In genomic region chr5:177023247-177023703, GRCh38 we compare ENCODE assay signal across 7 cellular contexts. TPM values are rescaled to one million over a fixed set of nuclear protein-coding genes. Genes with fewer than 3 reads are reported as not detected.
A peak's percentile ranks its signal among the peaks of the same experiment; 100 is the strongest.
DNase-seq lines count a peak whose midpoint lies in the region; ATAC-seq, FAIRE-seq and TF ChIP-seq lines count a peak whose summit lies in the region.

No MANE protein-coding gene starts in this region.

- no peak overlapping the region for H2AFZ ChIP-seq in H1 (ENCODE audit: low read length)

- FAIRE-seq in GM12892 (lab: Jason Lieb, UNC), result no peak
- no peak for FAIRE-seq in H1 (lab: Jason Lieb, UNC)
- no peak for FAIRE-seq in RCC 7860 (lab: Jason Lieb, UNC)

- no peak overlapping the region for H4K91ac ChIP-seq in H1 (replicated peaks; ENCODE audit: insufficient read length, low read length)

- H2BK120ac ChIP-seq in H1 (replicated peaks; ENCODE audit: low read depth, low read length), result no peak overlapping the region

- no peak for TF ChIP-seq EP300 in H1 (IDR thresholded peaks at IDR 0.05; ENCODE audit: borderline replicate concordance in 1 of 2, low read depth in 2 of 2, low read length in 2 of 2)

- CTCF ChIA-PET in H1 (lab: Charles Lee; ENCODE audit: partially characterized antibody), result interaction anchor here (0.6 to 3.4 kb wide), 11 partner anchors 10 to 148 kb away, joined by 3 to 17 read pairs (median 4); no protein-coding TSS in a partner anchor

- no peak for TF ChIP-seq POLR2A in GM12892 (IDR thresholded peaks at IDR 0.05; ENCODE audit: low read depth, low read length)
- TF ChIP-seq POLR2A in H1 (IDR thresholded peaks at IDR 0.05; ENCODE audit: control extremely low read depth in 1 of 2, low read depth in 2 of 2, low read length in 2 of 2), result no peak

- H3K4me3 ChIP-seq in H1 (ENCODE audit: extremely low read depth in 1 of 4, insufficient read depth in 2 of 4, low read depth in 3 of 4, low read length in 4 of 4) (peak overlapping the region; percentile 49 to 75 (median 74)), muscle layer of colon (ENCODE audit: low read depth in 1 of 2, low read length in 2 of 2) (peak overlapping the region; percentile 75 to 98)

- WGBS in H1 (ENCODE audit: extremely low coverage in 1 of 2, insufficient coverage in 1 of 2, insufficient read length in 1 of 2, insufficient replicate concordance in 2 of 2, low coverage in 1 of 2, low lambda C conversion rate in 2 of 2, missing lambda C conversion rate in 1 of 2), 2 experiments, result 33% methylated on average over 7 of the region's 7 CpGs; no CpG with 5 or more reads in 1 of the 2 experiments

- peaks cover 7% of the 10 kb centered on the region; the same call in 1 of the 2 replicates for H3K23me2 ChIP-seq in H1 (ENCODE audit: low read depth, low read length)

- H3K79me2 ChIP-seq in H1 (ENCODE audit: control insufficient read depth in 1 of 2, insufficient read depth in 2 of 2, low read length in 2 of 2), result peaks cover 0 to 23% of the 10 kb centered on the region in 2 experiments; a peak in 2 of 4 replicates

- H3K23ac ChIP-seq in H1 (ENCODE audit: insufficient read length), result no peak overlapping the region

- H3K36me3 ChIP-seq in H1 (ENCODE audit: control insufficient read depth in 2 of 4, insufficient read depth in 4 of 4, low read length in 3 of 4), result peaks cover 0 to 5% (median 2%) of the 10 kb centered on the region in 4 experiments; a peak in 2 of 8 replicates
- H3K36me3 ChIP-seq in muscle layer of colon (ENCODE audit: insufficient read depth, low read length), result no peaks in the 10 kb centered on the region

- no peak overlapping the region for H3K56ac ChIP-seq in H1 (replicated peaks; ENCODE audit: insufficient read length, low read depth, low read length)

- H3K4ac ChIP-seq in H1 (replicated peaks; ENCODE audit: insufficient read length, low read depth, low read length), result no peak overlapping the region

- DNase-seq in GM12892 (ENCODE audit: insufficient read length), result peak; percentile 24
- DNase-seq in T follicular helper cell (ENCODE audit: low read depth), result peak; percentile 3
- DNase-seq in H1 (ENCODE audit: low read depth in 1 of 2, low spot score in 2 of 2), result no peak
- no peak for DNase-seq in RCC 7860 (ENCODE audit: low spot score)
- no peak for DNase-seq in GOT3 (lab: John Stamatoyannopoulos, UW)

- H3K9me3 ChIP-seq in H1 (ENCODE audit: insufficient read depth in 2 of 2, low read depth in 1 of 2, low read length in 1 of 2), result no peaks in the 10 kb centered on the region
- H3K9me3 ChIP-seq in muscle layer of colon (ENCODE audit: low read length), result no peaks in the 10 kb centered on the region

- H2BK5ac ChIP-seq in H1 (ENCODE audit: low read depth, low read length), result 0 out of 2 replicates have a peak overlapping the region, but pooled peaks have one; percentile 60

- no peak overlapping the region for H2BK15ac ChIP-seq in H1 (ENCODE audit: low read length)

- peak overlapping the region; percentile 87 to 95 for H3K4me2 ChIP-seq in H1 (ENCODE audit: insufficient read depth in 1 of 2, low read depth in 2 of 2, low read length in 2 of 2)

- 0 out of 2 replicates have a peak, but pooled peaks cover 4% of the 10 kb centered on the region for H3K79me1 ChIP-seq in H1 (ENCODE audit: low read depth, low read length)

- H3K14ac ChIP-seq in H1 (ENCODE audit: insufficient read length), result no peak overlapping the region

- no peak for TF ChIP-seq CTCF in H1 (IDR thresholded peaks at IDR 0.05; ENCODE audit: control extremely low read depth in 1 of 3, insufficient read depth in 1 of 3, low read depth in 1 of 3, low read length in 3 of 3)

- no peak overlapping the region for H4K5ac ChIP-seq in H1 (ENCODE audit: insufficient read length, low read depth, low read length)

- H3K9ac ChIP-seq in H1 (replicated peaks in 1 of 4; ENCODE audit: extremely low read depth in 1 of 4, low read depth in 3 of 4, low read length in 3 of 4) (peak overlapping the region in 3 of 4 experiments; percentile 71 to 78 (median 78); a peak in 6 of 7 replicates), muscle layer of colon (ENCODE audit: low read length) (peak overlapping the region; percentile 91)

- H3K27ac ChIP-seq in H1 (ENCODE audit: low read depth, low read length), result peak overlapping the region; percentile 13; the same call in 1 of the 2 replicates
- peak overlapping the region; percentile 80 for H3K27ac ChIP-seq in muscle layer of colon (ENCODE audit: low read depth, low read length)

- H4K20me1 ChIP-seq in H1 (replicated peaks in 1 of 2; ENCODE audit: control insufficient read depth in 1 of 2, insufficient read depth in 2 of 2, low read length in 2 of 2), result no peaks in the 10 kb centered on the region

- peak; percentile 13 for ATAC-seq in HG02571 (IDR thresholded peaks at IDR 0.05; ENCODE audit: unreplicated experiment)

- H2AK5ac ChIP-seq in H1 (ENCODE audit: low read depth, low read length), result no peak overlapping the region

- POLR2A ChIA-PET in H1 (lab: Charles Lee; ENCODE audit: partially characterized antibody), result interaction anchor here (0.8 to 2.5 kb wide), 8 partner anchors 10 to 111 kb away, joined by 3 to 26 read pairs (median 4); partner anchors contain the start of genes NSD1 and UIMC1

- H3K27me3 ChIP-seq in H1 (replicated peaks in 1 of 4; ENCODE audit: control insufficient read depth in 3 of 4, extremely low read depth in 1 of 4, insufficient read depth in 3 of 4, low read length in 3 of 4) (no peaks in the 10 kb centered on the region), muscle layer of colon (ENCODE audit: control insufficient read depth in 1 of 2, insufficient read depth in 2 of 2, low read length in 2 of 2) (no peaks in the 10 kb centered on the region)

- peak overlapping the region; percentile 52; the same call in 1 of the 2 replicates for H2BK12ac ChIP-seq in H1 (ENCODE audit: low read depth, low read length)

- H3K4me1 ChIP-seq in H1 (replicated peaks in 1 of 4; ENCODE audit: control insufficient read depth in 3 of 4, insufficient read depth in 4 of 4, low read length in 3 of 4), result peaks cover 0 to 4% (median 0%) of the 10 kb centered on the region in 4 experiments; a peak in 3 of 7 replicates
- H3K4me1 ChIP-seq in muscle layer of colon (ENCODE audit: insufficient read depth, low read length), result peaks cover 18% of the 10 kb centered on the region

- H3K18ac ChIP-seq in H1 (ENCODE audit: extremely low read depth, low read length), result no peak overlapping the region

- TF ChIP-seq RAD21 in H1 (IDR thresholded peaks at IDR 0.05 in 1 of 2, conservative IDR thresholded peaks at IDR 0.05 in 1 of 2; ENCODE audit: low read depth in 2 of 2, low read length in 2 of 2), result no peak

- H2BK20ac ChIP-seq in H1 (ENCODE audit: low read length), result no peak overlapping the region

- peak overlapping the region; percentile 0; the same call in 1 of the 2 replicates for H4K8ac ChIP-seq in H1 (ENCODE audit: extremely low read depth, insufficient read depth, low read length)

TF ChIP-seq in H1, 55 proteins besides CTCF, POLR2A, EP300 and RAD21:
- TF ChIP-seq RXRA (IDR thresholded peaks at IDR 0.05; ENCODE audit: insufficient read depth, low read depth, low read length) (0 out of 2 replicates have a peak, but pooled peaks have one; percentile 13), GABPA (IDR thresholded peaks at IDR 0.05; ENCODE audit: borderline replicate concordance, insufficient read depth, low read length) (no peak)

RNA-seq across cellular contexts. Expression of gene ZNF346, which starts 0.8 kb away (rescaled TPM):
- 16.1 TPM for polyA plus RNA-seq in GM12892 (2012; ENCODE audit: missing spikeins)
- 19.9 and 20.2 TPM in 2 replicates for total RNA-seq in H1 (2021; fragmentation: NEBNext Ultra II Directional; extraction: Animal tissue kit (Norgen Biotek cat#: 25700))
- polyA plus RNA-seq in H1 (2011; rRNA removed), result 20.8 and 20.9 TPM in 2 replicates
- 22.3 TPM for polyA plus RNA-seq in H1 (2011; cell fraction: cytosol; rRNA removed)
- polyA plus RNA-seq in H1 (2011; cell fraction: nucleus; rRNA removed), result 18.0 TPM
- 17.0 to 21.1 TPM (median 17.9 TPM) in 4 replicates for polyA plus RNA-seq in H1 (2012, experiment 1 of 2)
- polyA plus RNA-seq in H1 (2012, experiment 2 of 2), result 10.9 TPM
- 11.0 TPM for polyA plus RNA-seq in H1 (2013, experiment 1 of 2)
- polyA plus RNA-seq in H1 (2013, experiment 2 of 2), result 10.8 TPM
- polyA minus RNA-seq in H1 (2011; rRNA and poly(A)+ RNA removed), result 26.8 and 29.2 TPM in 2 replicates
- 14.6 TPM for polyA minus RNA-seq in H1 (2011; cell fraction: cytosol; rRNA and poly(A)+ RNA removed)
- 20.0 TPM for polyA minus RNA-seq in H1 (2011; cell fraction: nucleus; rRNA and poly(A)+ RNA removed)

RNA-seq across cellular contexts. Expression of gene UIMC1, which starts 16.7 kb away (rescaled TPM):
- 31.6 TPM for polyA plus RNA-seq in GM12892 (2012; ENCODE audit: missing spikeins)
- total RNA-seq in H1 (2021; fragmentation: NEBNext Ultra II Directional; extraction: Animal tissue kit (Norgen Biotek cat#: 25700)), result 43.0 and 43.7 TPM in 2 replicates
- 7.7 and 12.8 TPM in 2 replicates for polyA plus RNA-seq in H1 (2011; rRNA removed)
- 19.8 TPM for polyA plus RNA-seq in H1 (2011; cell fraction: cytosol; rRNA removed)
- 11.0 TPM for polyA plus RNA-seq in H1 (2011; cell fraction: nucleus; rRNA removed)
- 24.7 to 37.4 TPM (median 30.1 TPM) in 4 replicates for polyA plus RNA-seq in H1 (2012, experiment 1 of 2)
- 2.7 TPM for polyA plus RNA-seq in H1 (2012, experiment 2 of 2)
- polyA plus RNA-seq in H1 (2013, experiment 1 of 2), result 19.5 TPM
- polyA plus RNA-seq in H1 (2013, experiment 2 of 2), result 19.7 TPM
- 25.5 and 29.8 TPM in 2 replicates for polyA minus RNA-seq in H1 (2011; rRNA and poly(A)+ RNA removed)
- polyA minus RNA-seq in H1 (2011; cell fraction: cytosol; rRNA and poly(A)+ RNA removed), result 18.1 TPM
- polyA minus RNA-seq in H1 (2011; cell fraction: nucleus; rRNA and poly(A)+ RNA removed), result 26.2 TPM

Comparison
In these comparisons a context has a peak if more than half of its experiments do, and no peak if none do; other contexts are left out.
1. DNase-seq: peak in GM12892 (single experiment) and T follicular helper cell (single experiment); none in H1 (0 of 2), RCC 7860 (single experiment) and GOT3 (single experiment).